8 cellular contexts compared by ENCODE assay signal in genomic region chr17:80892900-80893603, GRCh38.
DNase-seq lines count a peak whose midpoint lies in the region; ATAC-seq, FAIRE-seq and TF ChIP-seq lines count a peak whose summit lies in the region.

No MANE protein-coding gene starts in this region.

- H3K36me3 Mint-ChIP-seq in T-helper 17 cell (ENCODE audit: low read depth) = peaks cover 12% of the 10 kb centered on the region

- H3K4me3 ChIP-seq in OCI-LY7 (ENCODE audit: low read depth, low read length, poor library complexity, severe bottlenecking) = no peak overlapping the region

- H3K9me3 ChIP-seq in T-helper 17 cell (ENCODE audit: control insufficient read depth, low read length, poor library complexity, severe bottlenecking) (no peaks in the 10 kb centered on the region), OCI-LY7 (ENCODE audit: low read length) (no peaks in the 10 kb centered on the region)

- H3K27ac ChIP-seq in OCI-LY7 (ENCODE audit: low read depth, low read length, poor library complexity, severe bottlenecking) = no peak overlapping the region

- CTCF ChIA-PET in OCI-LY7 (lab: Charles Lee; ENCODE audit: unreplicated experiment) = no interaction called here

- ATAC-seq in T-helper 17 cell = peak; percentile 9

- DNase-seq in H54 (ENCODE audit: insufficient read length, low spot score) = peak; percentile 99
- DNase-seq in T-helper 17 cell = peak; percentile 33 to 60 (median 41)
- DNase-seq in brain pericyte (ENCODE audit: low read depth, low spot score) = peak; percentile 78
- peak; percentile 74 for DNase-seq in stimulated activated CD4-positive, alpha-beta T cell treated with anti-CD3 and anti-CD28 coated beads, Interleukin-15, amount 100 ng/mL, for 24 hours
- no peak for DNase-seq in medulla oblongata (ENCODE audit: extremely low spot score)
- no peak for DNase-seq in hepatic stellate cell (ENCODE audit: low spot score)
- DNase-seq in OCI-LY7 (ENCODE audit: low spot score) = no peak
- DNase-seq in NCI-H1436 treated with DMSO at 0.1 percent for 48 hours (lab: John Stamatoyannopoulos, UW) = no peak

- no TSS peak for BruUV-seq in OCI-LY7 (replicated peaks; lab: Mats Ljungman, UMichigan)

- H3K4me3 Mint-ChIP-seq in T-helper 17 cell = peak overlapping the region; percentile 97

- TF ChIP-seq POLR2A in H54 (IDR thresholded peaks at IDR 0.05; ENCODE audit: low read depth, low read length) = peak; percentile 10; the same call in 1 of the 2 replicates

- H2AFZ ChIP-seq in OCI-LY7 (ENCODE audit: low read length) = no peak overlapping the region

- H3K4me1 Mint-ChIP-seq in T-helper 17 cell = peaks cover 61% of the 10 kb centered on the region

- no peak for TF ChIP-seq CTCF in OCI-LY7 (conservative IDR thresholded peaks at IDR 0.05; ENCODE audit: low read length)

- no peaks in the 10 kb centered on the region for H3K27me3 Mint-ChIP-seq in T-helper 17 cell

- no peaks in the 10 kb centered on the region for H4K20me1 ChIP-seq in OCI-LY7 (ENCODE audit: insufficient read depth, low read length)

- no peak for FAIRE-seq in H54 (lab: Jason Lieb, UNC)

- peaks cover 31% of the 10 kb centered on the region for H3K36me3 ChIP-seq in OCI-LY7 (ENCODE audit: insufficient read depth, low read length)

- H3K27ac Mint-ChIP-seq in T-helper 17 cell = peak overlapping the region; percentile 99

- no peak overlapping the region for H3K4me2 ChIP-seq in OCI-LY7 (ENCODE audit: low read length)

- no peaks in the 10 kb centered on the region for H3K9me2 ChIP-seq in OCI-LY7 (ENCODE audit: insufficient read depth, low read length)

- H3K4me1 ChIP-seq in OCI-LY7 (ENCODE audit: insufficient read depth, low read length, poor library complexity, severe bottlenecking) = peaks cover 10% of the 10 kb centered on the region

- intact Hi-C loops in OCI-LY7 (cut with micrococcal nuclease; ENCODE audit: unreplicated experiment) = no loop called here

- POLR2A ChIA-PET in OCI-LY7 (lab: Charles Lee) = no interaction called here

- H3K79me2 ChIP-seq in OCI-LY7 (ENCODE audit: insufficient read depth, low read depth, low read length) = no peaks in the 10 kb centered on the region

Comparison
In these comparisons a context has a peak if more than half of its experiments do, and no peak if none do; other contexts are left out.
1. DNase-seq: peak in H54 (single experiment), T-helper 17 cell (3 of 3), brain pericyte (single experiment) and stimulated activated CD4-positive, alpha-beta T cell treated with anti-CD3 and anti-CD28 coated beads, Interleukin-15, amount 100 ng/mL, for 24 hours (single experiment); none in medulla oblongata (single experiment), hepatic stellate cell (single experiment), OCI-LY7 (single experiment) and NCI-H1436 treated with DMSO at 0.1 percent for 48 hours (single experiment).